ENCODE assay signal across 8 cellular contexts in the genomic region with DNA sequence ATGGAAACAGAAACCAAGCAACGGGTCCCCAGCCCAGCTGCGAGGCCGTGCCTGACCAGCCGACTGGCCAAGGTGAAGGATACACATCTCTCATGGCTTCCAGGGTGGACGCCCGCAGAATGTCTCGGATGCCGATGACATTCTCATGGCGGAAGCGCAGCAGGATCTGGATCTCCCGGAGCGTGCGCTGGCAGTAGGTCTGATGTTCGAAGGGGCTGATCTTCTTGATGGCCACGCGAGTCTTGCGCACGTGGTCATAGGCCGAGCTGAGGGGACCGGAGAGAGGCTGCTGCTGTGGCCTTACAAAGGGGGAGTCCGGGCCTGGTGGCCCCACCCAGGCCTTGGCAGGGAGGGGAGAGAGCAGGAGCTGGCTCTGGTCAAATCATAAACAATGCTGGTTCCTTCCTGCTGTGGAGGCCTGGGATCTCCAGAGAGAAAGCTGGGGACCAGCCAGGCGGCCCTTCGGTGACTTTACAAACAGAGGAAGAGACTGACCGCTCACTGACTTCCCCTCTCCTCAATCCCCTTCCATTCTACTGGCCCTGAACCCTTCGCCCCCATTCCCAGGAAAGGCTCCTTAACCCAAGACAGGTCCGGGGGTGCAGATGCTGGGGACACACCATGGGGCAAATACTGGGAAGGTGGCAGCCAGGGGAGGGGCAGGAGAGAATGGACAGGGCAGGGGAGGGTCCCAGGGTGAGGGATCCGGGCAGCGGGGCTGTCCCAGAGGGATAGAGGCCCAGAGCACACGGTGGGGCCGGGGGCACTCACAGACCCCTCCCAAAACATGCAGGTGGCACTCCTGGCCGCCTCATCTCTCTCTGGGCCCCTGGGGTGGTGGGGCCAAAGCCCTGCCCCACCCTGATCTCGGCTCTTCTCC. TPM values are rescaled to one million over a fixed set of nuclear protein-coding genes. Genes with fewer than 3 reads are reported as not detected.
DNase-seq lines count a peak whose midpoint lies in the region; ATAC-seq and TF ChIP-seq lines count a peak whose summit lies in the region.

No MANE protein-coding gene starts in this region.

- H3K9ac ChIP-seq in ES-I3 (ENCODE audit: low read depth, low read length), result peak overlapping the region; percentile 79

- no peak for TF ChIP-seq CTCF in psoas muscle (IDR thresholded peaks at IDR 0.05)

- H3K9me3 Mint-ChIP-seq in activated CD8-positive, alpha-beta T cell treated with anti-CD3 and anti-CD28 coated beads, Interleukin-2, amount 10 ng/mL, durations not matched to agents 7 days and 5 days (ENCODE audit: insufficient read depth), result no peaks in the 10 kb centered on the region

- H3K4me3 Mint-ChIP-seq in activated CD8-positive, alpha-beta T cell treated with anti-CD3 and anti-CD28 coated beads, Interleukin-2, amount 10 ng/mL, durations not matched to agents 7 days and 5 days, result peak overlapping the region; percentile 86

- no peaks in the 10 kb centered on the region for H3K4me1 ChIP-seq in ES-I3 (ENCODE audit: insufficient read depth, low read length)
- peaks cover 19% of the 10 kb centered on the region for H3K4me1 ChIP-seq in psoas muscle

- H3K27ac Mint-ChIP-seq in activated CD8-positive, alpha-beta T cell treated with anti-CD3 and anti-CD28 coated beads, Interleukin-2, amount 10 ng/mL, durations not matched to agents 7 days and 5 days, result peak overlapping the region; percentile 83

- peaks cover 36% of the 10 kb centered on the region for H3K4me1 Mint-ChIP-seq in activated CD8-positive, alpha-beta T cell treated with anti-CD3 and anti-CD28 coated beads, Interleukin-2, amount 10 ng/mL, durations not matched to agents 7 days and 5 days (ENCODE audit: low read depth)

- intact Hi-C loops in cardiac septum (cut with DNase I), result loop anchor here (2.0 kb wide), 1 partner anchor 25 kb away; the partner anchor contains the start of gene YPEL3
- intact Hi-C loops in psoas muscle (cut with DNase I), result loop anchor here (2.0 to 10.0 kb wide), 3 partner anchors 25 to 60 kb away; partner anchors contain the start of genes ALDOA (in 1 of the 2), CORO1A (in 1 of the 2) and YPEL3 (in 1 of the 2)

- POLR2A ChIA-PET in activated CD8-positive, alpha-beta T cell treated with anti-CD3 and anti-CD28 coated beads, Interleukin-2, amount 10 ng/mL, durations not matched to agents 7 days and 5 days (lab: Charles Lee), result interaction anchor here (3.0 kb wide), 1 partner anchor 63 kb away, joined by 23 read pairs; the partner anchor contains the start of gene CORO1A

- WGBS in psoas muscle, 3 donors, result 31 to 42% (median 34%) methylated on average over 30 to 32 of the region's 32 CpGs

- peak overlapping the region; percentile 86 for H3K4me3 ChIP-seq in psoas muscle

- H3K36me3 Mint-ChIP-seq in activated CD8-positive, alpha-beta T cell treated with anti-CD3 and anti-CD28 coated beads, Interleukin-2, amount 10 ng/mL, durations not matched to agents 7 days and 5 days (ENCODE audit: low read depth), result peaks cover 20% of the 10 kb centered on the region

- H3K9me3 ChIP-seq in ES-I3 (ENCODE audit: control insufficient read depth, insufficient read depth, low read length), result no peaks in the 10 kb centered on the region
- H3K9me3 ChIP-seq in psoas muscle, result no peaks in the 10 kb centered on the region

- H3K27ac ChIP-seq in psoas muscle, result peak overlapping the region; percentile 97

- no peak for DNase-seq in activated CD8-positive, alpha-beta T cell treated with anti-CD3 and anti-CD28 coated beads, Interleukin-2, amount 10 ng/mL, durations not matched to agents 7 days and 5 days
- peak; percentile 88 for DNase-seq in cardiac septum (ENCODE audit: low spot score)
- DNase-seq in psoas muscle, result peak; percentile 68 to 87
- no peak for DNase-seq in ecto neural progenitor cell (ENCODE audit: low spot score)
- no peak for DNase-seq in NCI-H1930 (lab: John Stamatoyannopoulos, UW)
- DNase-seq in NCI-H1105 treated with DMSO at 0.1 percent for 48 hours (lab: John Stamatoyannopoulos, UW), result no peak
- no peak for DNase-seq in NCI-H69 (lab: John Stamatoyannopoulos, UW)

- H3K36me3 ChIP-seq in ES-I3 (ENCODE audit: insufficient read depth, low read length) (peaks cover 3% of the 10 kb centered on the region; the same call in 1 of the 2 replicates), psoas muscle (ENCODE audit: insufficient read depth in 1 of 2, low read depth in 1 of 2) (peaks cover 0 to 41% of the 10 kb centered on the region in 2 donors)

- ATAC-seq in activated CD8-positive, alpha-beta T cell treated with anti-CD3 and anti-CD28 coated beads, Interleukin-2, amount 10 ng/mL, durations not matched to agents 7 days and 5 days, result no peak
- peak; percentile 10 to 45 (median 18) for ATAC-seq in psoas muscle

- H3K27me3 ChIP-seq in psoas muscle (ENCODE audit: insufficient read depth in 3 of 3, low read length in 2 of 3), result no peaks in the 10 kb centered on the region

- CTCF ChIA-PET in activated CD8-positive, alpha-beta T cell treated with anti-CD3 and anti-CD28 coated beads, Interleukin-2, amount 10 ng/mL, durations not matched to agents 7 days and 5 days (lab: Charles Lee), result interaction anchor here (1.4 to 1.9 kb wide), 3 partner anchors 10 to 67 kb away, joined by 4 to 13 read pairs (median 4); no protein-coding TSS in a partner anchor

- no peaks in the 10 kb centered on the region for H3K27me3 Mint-ChIP-seq in activated CD8-positive, alpha-beta T cell treated with anti-CD3 and anti-CD28 coated beads, Interleukin-2, amount 10 ng/mL, durations not matched to agents 7 days and 5 days (ENCODE audit: low read depth)

RNA-seq across cellular contexts. Expression of gene MAPK3, which starts 1.0 kb away (rescaled TPM):
- total RNA-seq in activated CD8-positive, alpha-beta T cell treated with anti-CD3 and anti-CD28 coated beads, Interleukin-2, amount 10 ng/mL, durations not matched to agents 7 days and 5 days, result 10 to 100 TPM; 83.5 to 93.7 TPM
- total RNA-seq in cardiac septum (47.8 TPM), psoas muscle (10 to 100 TPM; 37.2 to 45.2 (median 41.0) TPM)
- polyA plus RNA-seq in psoas muscle, result 10 to 100 TPM; 25.6 to 53.0 (median 48.7) TPM

RNA-seq across cellular contexts. Expression of gene GDPD3, which starts 8.6 kb away (rescaled TPM):
- 10 to 100 TPM; 10.5 to 12.6 TPM for total RNA-seq in activated CD8-positive, alpha-beta T cell treated with anti-CD3 and anti-CD28 coated beads, Interleukin-2, amount 10 ng/mL, durations not matched to agents 7 days and 5 days
- total RNA-seq in cardiac septum (3.0 TPM), psoas muscle (1 to 10 TPM in 2 of 4 donors, under 1 TPM in 2; 0.56 to 3.1 (median 1.3) TPM)
- polyA plus RNA-seq in psoas muscle, result under 1 TPM; 0.48 to 0.91 (median 0.89) TPM

RNA-seq across cellular contexts. Expression of gene YPEL3, which starts 26.0 kb away (rescaled TPM):
- total RNA-seq in activated CD8-positive, alpha-beta T cell treated with anti-CD3 and anti-CD28 coated beads, Interleukin-2, amount 10 ng/mL, durations not matched to agents 7 days and 5 days, result 10 to 100 TPM; 29.4 to 34.5 TPM
- 43.2 TPM for total RNA-seq in cardiac septum
- total RNA-seq in psoas muscle, result 100 to 1,000 TPM in 1 of 4 donors, 10 to 100 TPM in 3; 47.1 to 156 (median 60.2) TPM
- 10 to 100 TPM; 24.8 to 96.2 (median 81.4) TPM for polyA plus RNA-seq in psoas muscle

RNA-seq across cellular contexts. Expression of gene TBX6, which starts 30.3 kb away (rescaled TPM):
- total RNA-seq in activated CD8-positive, alpha-beta T cell treated with anti-CD3 and anti-CD28 coated beads, Interleukin-2, amount 10 ng/mL, durations not matched to agents 7 days and 5 days, result 1 to 10 TPM; 1.3 TPM
- total RNA-seq in cardiac septum, result 0.57 TPM
- total RNA-seq in psoas muscle, result 1 to 10 TPM in 1 of 4 donors, under 1 TPM in 3; 0.32 to 1.0 (median 0.51) TPM
- polyA plus RNA-seq in psoas muscle, result 1 to 10 TPM in 2 of 3 donors, under 1 TPM in 1; 0.76 to 1.6 (median 1.5) TPM

RNA-seq across cellular contexts. Expression of gene PPP4C, which starts 46.2 kb away (rescaled TPM):
- total RNA-seq in activated CD8-positive, alpha-beta T cell treated with anti-CD3 and anti-CD28 coated beads, Interleukin-2, amount 10 ng/mL, durations not matched to agents 7 days and 5 days, result 100 to 1,000 TPM; 157 TPM
- total RNA-seq in cardiac septum (44.1 TPM), psoas muscle (10 to 100 TPM; 38.1 to 64.5 (median 58.5) TPM)
- 100 to 1,000 TPM in 2 of 3 donors, 10 to 100 TPM in 1; 79.1 to 172 (median 130) TPM for polyA plus RNA-seq in psoas muscle

Comparison
In these comparisons a context has a peak if more than half of its experiments do, and no peak if none do; other contexts are left out.
1. DNase-seq: peak in cardiac septum (single experiment) and psoas muscle (2 of 2); none in activated CD8-positive, alpha-beta T cell treated with anti-CD3 and anti-CD28 coated beads, Interleukin-2, amount 10 ng/mL, durations not matched to agents 7 days and 5 days (single experiment), ecto neural progenitor cell (single experiment), NCI-H1930 (0 of 2), NCI-H1105 treated with DMSO at 0.1 percent for 48 hours (single experiment) and NCI-H69 (single experiment).